Comparison of ENCODE assay signal across 33 cellular contexts in the genomic region with DNA sequence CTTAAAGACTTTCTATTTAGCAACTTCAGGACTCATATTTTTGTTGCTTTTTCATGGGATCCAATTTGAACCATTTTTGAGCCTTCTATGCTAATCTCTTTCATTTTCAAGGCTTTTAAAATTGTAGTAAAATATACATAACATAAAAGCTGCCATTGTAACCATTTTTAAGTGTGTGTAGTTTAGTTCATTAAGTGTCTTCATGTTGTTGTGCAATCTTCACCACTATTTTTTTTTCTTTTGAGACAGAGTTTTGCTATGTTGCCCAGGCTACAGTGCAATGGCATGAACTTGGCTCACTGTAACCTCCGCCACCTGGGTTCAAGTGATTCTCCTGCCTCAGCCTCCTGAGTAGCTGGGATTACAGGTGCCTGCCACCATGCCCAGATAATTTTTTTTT.
"Had no signal": no experiment of that assay in that cellular context is flagged by ENCODE, and none has a peak within 500 bp of the region (broad histone marks: within the 10 kb centered on the region; RNA-seq: fewer than 3 reads in every experiment).

No MANE protein-coding gene starts in this region.

- DNase-seq: activated effector memory CD4-positive, alpha-beta T cell treated with anti-CD3 and anti-CD28 coated beads, Interleukin-2, amount 50 U/mL, for 16 hours; activated effector memory CD4-positive, alpha-beta T cell treated with Interleukin-2 at 50 U/mL for 16 hours; activated gamma-delta T cell; activated gamma-delta T cell treated with Interleukin-2 at 50 U/mL for 16 hours; activated naive CD4-positive, alpha-beta T cell; activated naive CD4-positive, alpha-beta T cell treated with anti-CD3 and anti-CD28 coated beads for 36 hours; activated naive CD4-positive, alpha-beta T cell treated with anti-CD3 and anti-CD28 coated beads, Interleukin-2, amount 10 ng/mL, durations not matched to agents 7 days and 5 days; activated naive CD4-positive, alpha-beta T cell treated with anti-CD3 and anti-CD28 coated beads, Interleukin-2, amount 50 U/mL, for 16 hours; activated naive CD4-positive, alpha-beta T cell treated with Interleukin-2 at 50 U/mL for 16 hours; activated naive CD8-positive, alpha-beta T cell treated with anti-CD3 and anti-CD28 coated beads for 36 hours; activated naive CD8-positive, alpha-beta T cell treated with anti-CD3 and anti-CD28 coated beads, Interleukin-2, amount 10 ng/mL, durations not matched to agents 7 days and 5 days; activated naive CD8-positive, alpha-beta T cell treated with anti-CD3 and anti-CD28 coated beads, Interleukin-2, amount 50 U/mL, for 24 hours; activated T-cell treated with anti-CD3 and anti-CD28 coated beads, Interleukin-2, amount 50 U/mL, for 24 hours; activated T-cell treated with anti-CD3 and anti-CD28 coated beads, Interleukin-2, amount 50 U/mL, for 4 hours; activated T-cell treated with anti-CD3 and anti-CD28 coated beads, Interleukin-2, amount 50 U/mL, for 48 hours; activated T-cell treated with anti-CD3 and anti-CD28 coated beads, Interleukin-2, amount 50 U/mL, for 72 hours; adrenal gland; amniotic stem cell; amygdala; anterior cingulate cortex; aorta; body of pancreas; brain microvascular endothelial cell; caudate nucleus; central memory CD4-positive, alpha-beta T cell; cerebellar nuclear complex had no signal

- H3K27ac ChIP-seq: adrenal gland, ascending aorta, body of pancreas, brain microvascular endothelial cell, breast epithelium, cardiac muscle cell had no signal

- H3K36me3 ChIP-seq: adrenal gland, ascending aorta, brain microvascular endothelial cell, breast epithelium, cardiac muscle cell had no signal

- H3K4me3 ChIP-seq: adrenal gland, ascending aorta, body of pancreas, breast epithelium, cardiac muscle cell had no signal

- FAIRE-seq: astrocyte, bronchial epithelial cell had no signal

- H3K27me3 ChIP-seq: ascending aorta, body of pancreas, brain microvascular endothelial cell, breast epithelium, cardiac muscle cell had no signal

- ATAC-seq: activated naive CD4-positive, alpha-beta T cell treated with anti-CD3 and anti-CD28 coated beads, Interleukin-2, amount 50 U/mL, for 72 hours; activated naive CD8-positive, alpha-beta T cell treated with anti-CD3 and anti-CD28 coated beads, Interleukin-2, amount 50 U/mL, for 24 hours; activated T-cell treated with anti-CD3 and anti-CD28 coated beads, Interleukin-2, amount 50 U/mL, for 4 hours; activated T-cell treated with anti-CD3 and anti-CD28 coated beads, Interleukin-2, amount 50 U/mL, for 72 hours; activated T-helper 17 cell treated with anti-CD3 and anti-CD28 coated beads, Interleukin-2, amount 50 U/mL, for 72 hours; body of pancreas had no signal

- H3K4me1 ChIP-seq: adrenal gland, ascending aorta, body of pancreas, breast epithelium had no signal

- H3K9me3 ChIP-seq: adrenal gland, ascending aorta, body of pancreas, breast epithelium had no signal
